Comparison of ENCODE assay signal across 8 cellular contexts in genomic region chr17:42566873-42567573, GRCh38. TPM values are rescaled to one million over a fixed set of nuclear protein-coding genes. Genes with fewer than 3 reads are reported as not detected.
DNase-seq lines count a peak whose midpoint lies in the region; ATAC-seq and TF ChIP-seq lines count a peak whose summit lies in the region.

A gene with protein sequence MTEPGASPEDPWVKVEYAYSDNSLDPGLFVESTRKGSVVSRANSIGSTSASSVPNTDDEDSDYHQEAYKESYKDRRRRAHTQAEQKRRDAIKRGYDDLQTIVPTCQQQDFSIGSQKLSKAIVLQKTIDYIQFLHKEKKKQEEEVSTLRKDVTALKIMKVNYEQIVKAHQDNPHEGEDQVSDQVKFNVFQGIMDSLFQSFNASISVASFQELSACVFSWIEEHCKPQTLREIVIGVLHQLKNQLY (plus strand): TSS chr17:42567100. CDS start chr17:42567125, 25 bp downstream.

- DNase-seq in SIG-M5 treated with dmso at 0.1 percent for 504 hours (lab: John Stamatoyannopoulos, UW; ENCODE audit: unreplicated experiment) (peak; percentile 87), SIG-M5 (lab: John Stamatoyannopoulos, UW) (no peak), NCI-H526 (lab: John Stamatoyannopoulos, UW) (peak; percentile 77 to 95), colonic mucosa (peak; percentile 95), left kidney (ENCODE audit: low read depth, low spot score) (peak; percentile 96)
- peak; percentile 98 for DNase-seq in activated CD4-positive, alpha-beta T cell treated with anti-CD3 and anti-CD28 coated beads, Interleukin-2, amount 10 ng/mL, durations not matched to agents 24 days and 14 days
- peak; percentile 85 to 89 for DNase-seq in stimulated activated CD4-positive, alpha-beta T cell treated with anti-CD3 and anti-CD28 coated beads, Interleukin-1b, Interleukin-23, amount 100 ng/mL, for 4 hours (ENCODE audit: low read depth in 2 of 2)

- intact Hi-C loops in activated CD4-positive, alpha-beta T cell treated with anti-CD3 and anti-CD28 coated beads, Interleukin-2, amount 10 ng/mL, durations not matched to agents 24 days and 14 days (cut with micrococcal nuclease) = loop anchor here (1.0 kb wide), 1 partner anchor 10 kb away; the partner anchor contains the start of gene PSMC3IP
- intact Hi-C loops in colonic mucosa (cut with DNase I) = no loop called here

- H3K9me3 Mint-ChIP-seq in activated CD4-positive, alpha-beta T cell treated with anti-CD3 and anti-CD28 coated beads, Interleukin-2, amount 10 ng/mL, durations not matched to agents 24 days and 14 days = no peaks in the 10 kb centered on the region

- no peak for TF ChIP-seq CTCF in colonic mucosa (IDR thresholded peaks at IDR 0.05)

- peaks cover 24% of the 10 kb centered on the region for H3K4me1 ChIP-seq in colonic mucosa

- H3K27ac ChIP-seq in colonic mucosa = peak within 1 kb of the TSS; percentile 87

- H3K27me3 Mint-ChIP-seq in activated CD4-positive, alpha-beta T cell treated with anti-CD3 and anti-CD28 coated beads, Interleukin-2, amount 10 ng/mL, durations not matched to agents 24 days and 14 days = no peaks in the 10 kb centered on the region

- H3K27me3 ChIP-seq in colonic mucosa = no peaks in the 10 kb centered on the region

- H3K27ac Mint-ChIP-seq in activated CD4-positive, alpha-beta T cell treated with anti-CD3 and anti-CD28 coated beads, Interleukin-2, amount 10 ng/mL, durations not matched to agents 24 days and 14 days = peak within 1 kb of the TSS; percentile 96

- H3K36me3 Mint-ChIP-seq in activated CD4-positive, alpha-beta T cell treated with anti-CD3 and anti-CD28 coated beads, Interleukin-2, amount 10 ng/mL, durations not matched to agents 24 days and 14 days (ENCODE audit: low read depth) = peaks cover 52% of the 10 kb centered on the region

- peak within 1 kb of the TSS; percentile 61 for H3K4me3 ChIP-seq in colonic mucosa

- peak; percentile 54 for ATAC-seq in HG03442 (IDR thresholded peaks at IDR 0.05; ENCODE audit: unreplicated experiment)

- peak within 1 kb of the TSS; percentile 92 for H3K9ac ChIP-seq in colonic mucosa (ENCODE audit: low read depth in 2 of 2, low read length in 2 of 2)

- H3K4me3 Mint-ChIP-seq in activated CD4-positive, alpha-beta T cell treated with anti-CD3 and anti-CD28 coated beads, Interleukin-2, amount 10 ng/mL, durations not matched to agents 24 days and 14 days = peak within 1 kb of the TSS; percentile 98

- peaks cover 18% of the 10 kb centered on the region for H3K36me3 ChIP-seq in colonic mucosa

- peaks cover 34% of the 10 kb centered on the region for H3K4me1 Mint-ChIP-seq in activated CD4-positive, alpha-beta T cell treated with anti-CD3 and anti-CD28 coated beads, Interleukin-2, amount 10 ng/mL, durations not matched to agents 24 days and 14 days

- H3K9me3 ChIP-seq in colonic mucosa = no peaks in the 10 kb centered on the region

RNA-seq across cellular contexts. Expression of the gene that starts here (rescaled TPM):
- 67.8 and 72.6 TPM in 2 replicates for total RNA-seq in activated CD4-positive, alpha-beta T cell treated with anti-CD3 and anti-CD28 coated beads, Interleukin-2, amount 10 ng/mL, durations not matched to agents 24 days and 14 days
- 10 to 100 TPM; 79.6 to 83.0 TPM for total RNA-seq in colonic mucosa
